In the genomic region with DNA sequence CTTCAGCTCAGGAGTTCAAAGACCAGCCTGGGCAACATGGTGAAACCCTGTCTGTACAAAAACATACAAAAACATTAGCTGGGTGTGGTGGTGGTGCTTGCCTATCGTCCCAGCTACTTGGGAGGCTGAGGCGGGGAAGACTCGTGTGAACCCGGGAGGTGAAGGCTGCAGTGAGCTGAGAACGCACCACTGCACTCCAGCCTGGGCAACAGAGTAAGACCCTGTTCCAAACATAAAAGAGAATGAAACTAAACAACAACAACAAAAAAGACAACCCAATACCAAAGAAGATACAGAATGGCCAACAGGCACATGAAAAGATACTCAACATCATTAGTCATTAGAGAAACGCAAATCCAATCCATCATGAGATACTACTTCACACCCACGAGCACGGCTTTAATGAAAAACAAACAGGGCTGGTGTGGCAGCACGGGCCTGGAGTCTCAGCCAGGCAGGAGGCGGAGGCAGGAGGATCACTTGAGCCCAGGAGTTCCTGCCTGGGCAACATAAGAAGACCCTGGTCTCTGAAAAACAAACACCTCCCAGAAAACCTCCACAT, we compare ENCODE assay signal across 13 cellular contexts.
"Had no signal": no experiment of that assay in that cellular context is flagged by ENCODE, and none has a peak within 500 bp of the region (broad histone marks: within the 10 kb centered on the region; RNA-seq: fewer than 3 reads in every experiment).

No MANE protein-coding gene starts in this region.

- H3K36me3 Mint-ChIP-seq: naive thymus-derived CD8-positive, alpha-beta T cell had no signal

- H3K27me3 ChIP-seq: hepatocyte had no signal

- H3K4me3 Mint-ChIP-seq: naive thymus-derived CD8-positive, alpha-beta T cell had no signal

- DNase-seq: effector CD4-positive, alpha-beta T cell; foreskin melanocyte; left colon; left ventricle myocardium superior; mucosa of descending colon; naive thymus-derived CD8-positive, alpha-beta T cell; posterior cingulate gyrus; small intestine; stimulated activated CD4-positive, alpha-beta T cell treated with anti-CD3 and anti-CD28 coated beads, Interleukin-2, amount 100 ng/mL, for 48 hours; stimulated activated naive CD4-positive, alpha-beta T cell treated with Interleukin-2 at 50 U/mL for 16 hours had no signal

- H3K4me2 ChIP-seq: hepatocyte had no signal

- H2AFZ ChIP-seq: hepatocyte had no signal

- H3K27me3 Mint-ChIP-seq: naive thymus-derived CD8-positive, alpha-beta T cell had no signal

- H3K9me3 ChIP-seq: mucosa of descending colon had no signal

- H3K27ac ChIP-seq: coronary artery, hepatocyte had no signal

- H3K9me3 Mint-ChIP-seq: naive thymus-derived CD8-positive, alpha-beta T cell had no signal

- H3K4me3 ChIP-seq: coronary artery, hepatocyte, lung, mucosa of descending colon had no signal

- ATAC-seq: left colon; left ventricle myocardium superior; mucosa of descending colon; naive thymus-derived CD8-positive, alpha-beta T cell had no signal
